In genomic region chr1:235952950-235953615, GRCh38 we compare ENCODE assay signal across 9 cellular contexts.
DNase-seq lines count a peak whose midpoint lies in the region; ATAC-seq, FAIRE-seq and TF ChIP-seq lines count a peak whose summit lies in the region.
"Had no signal": no experiment of that assay in that cellular context is flagged by ENCODE, and none has a peak within 500 bp of the region (broad histone marks: within the 10 kb centered on the region; RNA-seq: fewer than 3 reads in every experiment).

No MANE protein-coding gene starts in this region.

- ATAC-seq in GM18858 (IDR thresholded peaks at IDR 0.05; ENCODE audit: unreplicated experiment) = peak; percentile 55
- ATAC-seq in HG02610 (IDR thresholded peaks at IDR 0.05; ENCODE audit: unreplicated experiment) = peak; percentile 78
- peak in 1 of 4 experiments; percentile 64 for ATAC-seq in T-cell (replicated peaks in 1 of 4)
- no peak for ATAC-seq in GM21576 (IDR thresholded peaks at IDR 0.05; ENCODE audit: unreplicated experiment)
- ATAC-seq: left lobe of liver had no signal

- no peaks in the 10 kb centered on the region for H3K27me3 Mint-ChIP-seq in T-cell

- H3K36me3 ChIP-seq in neutrophil = no peaks in the 10 kb centered on the region
- H3K36me3 ChIP-seq in tibial nerve = peaks cover 0 to 10% (median 0%) of the 10 kb centered on the region in 3 donors
- no peaks in the 10 kb centered on the region for H3K36me3 ChIP-seq in thyroid gland

- H3K27me3 ChIP-seq in neutrophil = no peaks in the 10 kb centered on the region
- no peaks in the 10 kb centered on the region for H3K27me3 ChIP-seq in tibial nerve
- H3K27me3 ChIP-seq in thyroid gland = no peaks in the 10 kb centered on the region

- H3K9me3 ChIP-seq in neutrophil (no peaks in the 10 kb centered on the region), tibial nerve (no peaks in the 10 kb centered on the region), thyroid gland (no peaks in the 10 kb centered on the region)

- DNase-seq in T-cell (no peak), frontal cortex (ENCODE audit: low spot score in 2 of 2) (no peak), tibial nerve (ENCODE audit: low spot score in 2 of 2) (no peak), thyroid gland (no peak)

- WGBS in tibial nerve, 2 donors = 55 to 60% methylated on average over 4 of the region's 4 CpGs
- 88 to 93% methylated on average over 4 of the region's 4 CpGs for WGBS in thyroid gland, 2 donors

- TF ChIP-seq CTCF in neutrophil (IDR thresholded peaks at IDR 0.05) (no peak), tibial nerve (IDR thresholded peaks at IDR 0.05) (no peak), thyroid gland (IDR thresholded peaks at IDR 0.05) (no peak)

- intact Hi-C loops in thyroid gland (cut with DNase I) = no loop called here

- peak overlapping the region; percentile 78 to 87 for H3K27ac Mint-ChIP-seq in T-cell

- CTCF ChIA-PET in T-cell (lab: Charles Lee) = interaction anchor here in 1 of 2 donors (0.6 to 1.1 kb wide), 2 partner anchors 87 to 692 kb away, joined by 4 read pairs; no protein-coding TSS in a partner anchor

- H3K36me3 Mint-ChIP-seq in T-cell = no peaks in the 10 kb centered on the region

- no peak for TF ChIP-seq EP300 in tibial nerve (IDR thresholded peaks at IDR 0.05)

- peaks cover 97 to 100% of the 10 kb centered on the region in 2 experiments for H3K4me1 ChIP-seq in neutrophil (ENCODE audit: control insufficient read depth in 1 of 2, insufficient read depth in 1 of 2, low read depth in 1 of 2, low read length in 1 of 2)
- peaks cover 0 to 9% (median 2%) of the 10 kb centered on the region in 4 donors for H3K4me1 ChIP-seq in tibial nerve
- no peaks in the 10 kb centered on the region for H3K4me1 ChIP-seq in thyroid gland

- FAIRE-seq in frontal cortex (lab: Jason Lieb, UNC) = no peak

- POLR2A ChIA-PET in T-cell (lab: Charles Lee) = no interaction called here

- H3K27ac ChIP-seq in neutrophil (peak overlapping the region; percentile 89), tibial nerve (no peak overlapping the region), thyroid gland (no peak overlapping the region)

- H3K4me1 Mint-ChIP-seq in T-cell = peaks cover 34 to 44% (median 42%) of the 10 kb centered on the region in 3 donors

- no peaks in the 10 kb centered on the region for H3K9me3 Mint-ChIP-seq in T-cell

- no peak overlapping the region for H3K4me3 ChIP-seq in neutrophil (ENCODE audit: low read depth in 1 of 2, low read length in 1 of 2)
- no peak overlapping the region for H3K4me3 ChIP-seq in tibial nerve
- no peak overlapping the region for H3K4me3 ChIP-seq in thyroid gland (replicated peaks in 1 of 3)

- peak overlapping the region in 1 of 3 donors; percentile 66 for H3K4me3 Mint-ChIP-seq in T-cell

- TF ChIP-seq POLR2A in tibial nerve (IDR thresholded peaks at IDR 0.05) (no peak), thyroid gland (IDR thresholded peaks at IDR 0.05) (no peak)
